23 cellular contexts compared by ENCODE assay signal in genomic region chr6:35202066-35202546, GRCh38. TPM values are rescaled to one million over a fixed set of nuclear protein-coding genes. Genes with fewer than 3 reads are reported as not detected.
A peak's percentile ranks its signal among the peaks of the same experiment; 100 is the strongest.
DNase-seq lines count a peak whose midpoint lies in the region; ATAC-seq and TF ChIP-seq lines count a peak whose summit lies in the region.
"Had no signal": no experiment of that assay in that cellular context is flagged by ENCODE, and none has a peak within 500 bp of the region (broad histone marks: within the 10 kb centered on the region; RNA-seq: fewer than 3 reads in every experiment).

No MANE protein-coding gene starts in this region.

- H3K36me3 Mint-ChIP-seq in CD8-positive, alpha-beta T cell, result no peaks in the 10 kb centered on the region
- H3K36me3 Mint-ChIP-seq: activated CD4-positive, alpha-beta memory T cell treated with anti-CD3 and anti-CD28 coated beads for 36 hours; activated naive CD4-positive, alpha-beta T cell treated with anti-CD3 and anti-CD28 coated beads, Interleukin-2, amount 50 U/mL, for 24 hours; immature natural killer cell; naive B cell; T-cell had no signal

- H3K36me3 ChIP-seq in Panc1 (ENCODE audit: control insufficient read depth, insufficient read depth, low read length) (no peaks in the 10 kb centered on the region), heart right ventricle (no peaks in the 10 kb centered on the region), thyroid gland (no peaks in the 10 kb centered on the region)
- no peaks in the 10 kb centered on the region for H3K36me3 ChIP-seq in CD8-positive, alpha-beta T cell (ENCODE audit: insufficient read depth, low read length)
- H3K36me3 ChIP-seq: WERI-Rb-1 had no signal

- no TSS peak for BruUV-seq in Panc1 (replicated peaks; lab: Mats Ljungman, UMichigan)

- H3K27ac ChIP-seq in 22Rv1 (no peak overlapping the region), Panc1 (ENCODE audit: low read length) (peak overlapping the region; percentile 15; the same call in 1 of the 2 replicates), heart right ventricle (peak overlapping the region in 4 of 10 donors; percentile 9 to 51 (median 28)), thyroid gland (peak overlapping the region in 1 of 3 donors; percentile 10)
- no peak overlapping the region for H3K27ac ChIP-seq in CD8-positive, alpha-beta T cell (ENCODE audit: low read depth, low read length)
- H3K27ac ChIP-seq: WERI-Rb-1 had no signal

- peaks cover 3% of the 10 kb centered on the region; the same call in 1 of the 2 replicates for H3K9me3 ChIP-seq in Panc1 (ENCODE audit: control insufficient read depth, insufficient read depth, low read depth, low read length)
- peaks cover 0 to 7% (median 0%) of the 10 kb centered on the region in 11 donors for H3K9me3 ChIP-seq in heart right ventricle
- H3K9me3 ChIP-seq in thyroid gland, result no peaks in the 10 kb centered on the region
- no peaks in the 10 kb centered on the region for H3K9me3 ChIP-seq in CD8-positive, alpha-beta T cell (ENCODE audit: low read length)

- DNase-seq in HT-29 (ENCODE audit: low spot score), result peak; percentile 16
- DNase-seq in Panc1 (ENCODE audit: low read depth, low spot score), result no peak
- peak; percentile 25 to 29 for DNase-seq in heart right ventricle
- DNase-seq in mucosa of gallbladder (ENCODE audit: low spot score), result no peak
- no peak for DNase-seq in activated T-cell treated with anti-CD3 and anti-CD28 coated beads for 4 hours
- DNase-seq in thyroid gland, result no peak
- no peak for DNase-seq in CD8-positive, alpha-beta T cell
- DNase-seq: activated CD4-positive, alpha-beta memory T cell treated with anti-CD3 and anti-CD28 coated beads for 36 hours; activated T-cell treated with anti-CD3 and anti-CD28 coated beads, Interleukin-2, amount 50 U/mL, for 4 hours; CD4-positive, CD25-positive, alpha-beta regulatory T cell; effector memory CD8-positive, alpha-beta T cell; immature natural killer cell; Kasumi-1; mammary epithelial cell; naive B cell; NCI-H1417; stimulated activated naive CD4-positive, alpha-beta T cell; T-cell; WERI-Rb-1 had no signal

- H3K27me3 ChIP-seq in Panc1 (ENCODE audit: control insufficient read depth, insufficient read depth, low read length) (no peaks in the 10 kb centered on the region), heart right ventricle (peaks cover 0 to 10% (median 0%) of the 10 kb centered on the region in 7 donors), thyroid gland (no peaks in the 10 kb centered on the region)
- H3K27me3 ChIP-seq in CD8-positive, alpha-beta T cell (ENCODE audit: insufficient read depth, low read length), result no peaks in the 10 kb centered on the region

- CTCF ChIA-PET in Panc1 (lab: Charles Lee), result no interaction called here
- CTCF ChIA-PET in CD8-positive, alpha-beta T cell (lab: Charles Lee), result interaction anchor here (1.5 to 2.4 kb wide), 2 partner anchors 38 to 215 kb away, joined by 5 to 9 read pairs; no protein-coding TSS in a partner anchor

- POLR2A ChIA-PET in Panc1 (lab: Charles Lee), result no interaction called here
- POLR2A ChIA-PET in CD8-positive, alpha-beta T cell (lab: Charles Lee), result no interaction called here

- intact Hi-C loops in Panc1 (cut with micrococcal nuclease; ENCODE audit: unreplicated experiment), result no loop called here
- intact Hi-C loops in heart right ventricle (cut with DNase I), result loop anchor here in 5 of 10 donors (5.0 to 10.0 kb wide), 5 partner anchors 40 to 217 kb away; partner anchors contain the start of gene TCP11 (in 1 of the 5)
- intact Hi-C loops in thyroid gland (cut with DNase I), result no loop called here
- intact Hi-C loops in CD8-positive, alpha-beta T cell (cut with DNase I, micrococcal nuclease), result no loop called here

- H3K27ac Mint-ChIP-seq in CD8-positive, alpha-beta T cell, result no peak overlapping the region
- H3K27ac Mint-ChIP-seq: activated CD4-positive, alpha-beta memory T cell treated with anti-CD3 and anti-CD28 coated beads for 36 hours; activated naive CD4-positive, alpha-beta T cell treated with anti-CD3 and anti-CD28 coated beads, Interleukin-2, amount 50 U/mL, for 24 hours; CD4-positive, CD25-positive, alpha-beta regulatory T cell; effector memory CD8-positive, alpha-beta T cell; naive B cell; T-cell had no signal

- no peak overlapping the region for H3K4me3 ChIP-seq in Panc1 (ENCODE audit: low read depth in 2 of 2, low read length in 2 of 2)
- no peak overlapping the region for H3K4me3 ChIP-seq in heart right ventricle
- H3K4me3 ChIP-seq in thyroid gland (replicated peaks in 1 of 3), result no peak overlapping the region
- no peak overlapping the region for H3K4me3 ChIP-seq in CD8-positive, alpha-beta T cell (ENCODE audit: low read depth, low read length)

- no peak overlapping the region for H3K4me3 Mint-ChIP-seq in CD8-positive, alpha-beta T cell
- H3K4me3 Mint-ChIP-seq: activated CD4-positive, alpha-beta memory T cell treated with anti-CD3 and anti-CD28 coated beads for 36 hours; activated naive CD4-positive, alpha-beta T cell treated with anti-CD3 and anti-CD28 coated beads, Interleukin-2, amount 50 U/mL, for 24 hours; activated T-cell treated with anti-CD3 and anti-CD28 coated beads, Interleukin-2, amount 50 U/mL, for 4 hours; CD4-positive, CD25-positive, alpha-beta regulatory T cell; effector memory CD8-positive, alpha-beta T cell; immature natural killer cell; naive B cell; T-cell had no signal

- peaks cover 40% of the 10 kb centered on the region for H3K27me3 Mint-ChIP-seq in CD8-positive, alpha-beta T cell (ENCODE audit: low read depth)

- WGBS in heart right ventricle, 2 donors, result 42 to 58% methylated on average over 6 of the region's 6 CpGs
- 71 to 83% methylated on average over 6 of the region's 6 CpGs for WGBS in thyroid gland, 2 donors

- ATAC-seq in Panc1 (0 out of 2 replicates have a peak, but pooled peaks have one; percentile 43), heart right ventricle (peak in 7 of 8 donors; percentile 64 to 81 (median 73))
- no peak for ATAC-seq in CD8-positive, alpha-beta T cell
- ATAC-seq: activated T-cell treated with anti-CD3 and anti-CD28 coated beads, Interleukin-2, amount 50 U/mL, for 4 hours; effector memory CD8-positive, alpha-beta T cell; HCT116; sciatic nerve; T-cell had no signal

- peaks cover 4% of the 10 kb centered on the region for H3K9me3 Mint-ChIP-seq in CD8-positive, alpha-beta T cell
- H3K9me3 Mint-ChIP-seq: activated CD4-positive, alpha-beta memory T cell treated with anti-CD3 and anti-CD28 coated beads for 36 hours; activated T-cell treated with anti-CD3 and anti-CD28 coated beads, Interleukin-2, amount 50 U/mL, for 4 hours; effector memory CD8-positive, alpha-beta T cell; immature natural killer cell had no signal

- in situ Hi-C loops in Panc1 (cut with HindIII; ENCODE audit: low pct_unique_long_range_greater_than_20kb, low sequenced_read_pairs), result no loop called here

- peaks cover 14% of the 10 kb centered on the region for H3K4me1 ChIP-seq in Panc1 (ENCODE audit: control insufficient read depth, insufficient read depth, low read length)
- H3K4me1 ChIP-seq in heart right ventricle, result peaks cover 0 to 24% (median 14%) of the 10 kb centered on the region in 9 donors
- H3K4me1 ChIP-seq in thyroid gland, result peaks cover 12 to 23% of the 10 kb centered on the region in 2 donors
- H3K4me1 ChIP-seq in CD8-positive, alpha-beta T cell (ENCODE audit: insufficient read depth, low read length), result no peaks in the 10 kb centered on the region

- no peaks in the 10 kb centered on the region for H3K4me1 Mint-ChIP-seq in CD8-positive, alpha-beta T cell (ENCODE audit: low read depth)
- H3K4me1 Mint-ChIP-seq: activated naive CD4-positive, alpha-beta T cell treated with anti-CD3 and anti-CD28 coated beads, Interleukin-2, amount 50 U/mL, for 24 hours; immature natural killer cell; naive B cell; T-cell had no signal

- TF ChIP-seq POLR2A in thyroid gland (IDR thresholded peaks at IDR 0.05), result no peak

- peak; percentile 28; the same call in 1 of the 2 replicates for TF ChIP-seq CTCF in 22Rv1 (IDR thresholded peaks at IDR 0.05)
- TF ChIP-seq CTCF in Panc1 (IDR thresholded peaks at IDR 0.05), result peak; percentile 37
- no peak for TF ChIP-seq CTCF in heart right ventricle (IDR thresholded peaks at IDR 0.05)
- TF ChIP-seq CTCF in thyroid gland (IDR thresholded peaks at IDR 0.05), result no peak
- TF ChIP-seq CTCF in CD8-positive, alpha-beta T cell (IDR thresholded peaks at IDR 0.05), result no peak

RNA-seq across cellular contexts. Expression of gene SCUBE3, which starts 11.7 kb away (rescaled TPM):
- total RNA-seq in HT-29 (2014; rRNA removed; shearing (Covaris generic)), result not detected in 2 replicates
- total RNA-seq in Panc1 (2021; ENCODE audit: unreplicated experiment), result 1.6 TPM
- 3.1 TPM for polyA plus RNA-seq in Panc1 (2012; ENCODE audit: insufficient read length)
- 10 to 100 TPM in 4 of 10 donors, 1 to 10 TPM in 6; 4.9 to 18.8 (median 9.0) TPM for total RNA-seq in heart right ventricle
- polyA plus RNA-seq in heart right ventricle, result 1 to 10 TPM; 1.2 to 5.6 TPM
- 0.37 TPM for total RNA-seq in mucosa of gallbladder
- 100 to 1,000 TPM in 1 of 4 donors, 10 to 100 TPM in 3; 45.5 to 119 (median 66.3) TPM for total RNA-seq in thyroid gland
- not detected for total RNA-seq in CD8-positive, alpha-beta T cell
- total RNA-seq: CD4-positive, CD25-positive, alpha-beta regulatory T cell had no signal

RNA-seq across cellular contexts. Expression of gene ZNF76, which starts 57.4 kb away (rescaled TPM):
- total RNA-seq in HT-29 (2014; rRNA removed; shearing (Covaris generic)), result 19.5 and 23.1 TPM in 2 replicates
- 41.5 TPM for total RNA-seq in Panc1 (2021; ENCODE audit: unreplicated experiment)
- polyA plus RNA-seq in Panc1 (2012; ENCODE audit: insufficient read length), result 43.6 TPM
- total RNA-seq in heart right ventricle, result 10 to 100 TPM; 29.8 to 48.9 (median 37.8) TPM
- 10 to 100 TPM; 17.9 to 67.1 TPM for polyA plus RNA-seq in heart right ventricle
- 38.3 TPM for total RNA-seq in mucosa of gallbladder
- 10 to 100 TPM; 54.3 to 81.7 (median 71.6) TPM for total RNA-seq in thyroid gland
- total RNA-seq in CD8-positive, alpha-beta T cell, result 10 to 100 TPM; 54.6 to 57.8 TPM

Comparison
In these comparisons a context has a peak if more than half of its experiments do, and no peak if none do; other contexts are left out.
1. CTCF ChIP-seq: peak in 22Rv1 (single experiment) and Panc1 (single experiment); none in heart right ventricle (0 of 9), thyroid gland (0 of 6) and CD8-positive, alpha-beta T cell (single experiment).
2. DNase-seq: peak in HT-29 (single experiment) and heart right ventricle (2 of 2); none in Panc1 (single experiment), mucosa of gallbladder (single experiment), activated T-cell treated with anti-CD3 and anti-CD28 coated beads for 4 hours (single experiment), thyroid gland (0 of 2) and CD8-positive, alpha-beta T cell (0 of 7).